ENCODE assay signal across 21 cellular contexts in the genomic region with DNA sequence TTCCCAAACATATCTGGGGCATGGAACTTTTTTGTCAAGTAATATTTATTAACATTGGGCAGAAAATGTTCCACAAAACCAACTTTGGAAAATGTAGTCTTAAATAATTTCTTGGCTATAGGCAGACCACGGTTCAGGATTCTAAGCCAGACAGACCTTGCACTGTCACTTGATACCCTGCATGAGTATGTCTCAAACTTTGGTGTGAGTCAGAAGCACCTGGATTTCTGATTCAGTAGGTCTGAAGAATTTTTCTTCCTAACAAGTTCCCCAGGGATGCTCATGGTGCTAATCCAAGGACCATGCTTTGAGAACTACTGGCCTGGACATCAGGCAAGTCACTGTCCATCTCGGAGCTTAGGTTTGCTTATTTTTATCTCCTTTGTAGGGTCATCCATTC.
"Had no signal": no experiment of that assay in that cellular context is flagged by ENCODE, and none has a peak within 500 bp of the region (broad histone marks: within the 10 kb centered on the region; RNA-seq: fewer than 3 reads in every experiment).

No MANE protein-coding gene starts in this region.

- H3K4me1 ChIP-seq: lower lobe of right lung, pancreas, right lobe of liver, stomach had no signal

- ATAC-seq: activated naive CD8-positive, alpha-beta T cell treated with anti-CD3 and anti-CD28 coated beads, Interleukin-2, amount 50 U/mL, for 24 hours; activated T-cell treated with anti-CD3 and anti-CD28 coated beads, Interleukin-2, amount 50 U/mL, for 4 hours; left colon; lower lobe of right lung; natural killer cell; pancreas; right lobe of liver; stimulated activated effector memory CD8-positive, alpha-beta T cell treated with anti-CD3 and anti-CD28 coated beads, Interleukin-12 subunit alpha, Interleukin-12 subunit beta, amount 100 ng/mL, for 72 hours had no signal

- H3K36me3 ChIP-seq: cardiac muscle cell, lower lobe of right lung, neutrophil, pancreas, right lobe of liver, stomach had no signal

- DNase-seq: activated CD4-positive, alpha-beta T cell treated with anti-CD3 and anti-CD28 coated beads, Interleukin-2, amount 10 ng/mL, durations not matched to agents 7 days and 5 days; activated CD8-positive, alpha-beta memory T cell treated with anti-CD3 and anti-CD28 coated beads, Interleukin-2, amount 50 U/mL, for 4 hours; activated naive CD4-positive, alpha-beta T cell treated with anti-CD3 and anti-CD28 coated beads, Interleukin-2, amount 10 ng/mL, durations not matched to agents 7 days and 5 days; activated naive CD8-positive, alpha-beta T cell treated with anti-CD3 and anti-CD28 coated beads, Interleukin-2, amount 50 U/mL, for 24 hours; activated T-cell treated with anti-CD3 and anti-CD28 coated beads, Interleukin-2, amount 50 U/mL, for 4 hours; anterior cingulate cortex; effector CD8-positive, alpha-beta T cell; foreskin melanocyte; left colon; lower lobe of right lung; natural killer cell; pancreas; right lobe of liver; stimulated activated CD4-positive, alpha-beta T cell treated with anti-CD3 and anti-CD28 coated beads, Interleukin-4, amount 100 ng/mL, for 24 hours; stomach; T1000; trophoblast cell had no signal

- H3K27ac ChIP-seq: cardiac muscle cell, lower lobe of right lung, neutrophil, pancreas, right lobe of liver, stomach had no signal

- H3K4me3 ChIP-seq: cardiac muscle cell, lower lobe of right lung, pancreas, right lobe of liver, smooth muscle cell, stomach had no signal

- H3K4me2 ChIP-seq: smooth muscle cell had no signal

- H3K9me3 ChIP-seq: lower lobe of right lung, neutrophil, pancreas, right lobe of liver, stomach had no signal

- H3K27me3 ChIP-seq: cardiac muscle cell, neutrophil, pancreas, right lobe of liver, stomach had no signal
